In the genomic region with DNA sequence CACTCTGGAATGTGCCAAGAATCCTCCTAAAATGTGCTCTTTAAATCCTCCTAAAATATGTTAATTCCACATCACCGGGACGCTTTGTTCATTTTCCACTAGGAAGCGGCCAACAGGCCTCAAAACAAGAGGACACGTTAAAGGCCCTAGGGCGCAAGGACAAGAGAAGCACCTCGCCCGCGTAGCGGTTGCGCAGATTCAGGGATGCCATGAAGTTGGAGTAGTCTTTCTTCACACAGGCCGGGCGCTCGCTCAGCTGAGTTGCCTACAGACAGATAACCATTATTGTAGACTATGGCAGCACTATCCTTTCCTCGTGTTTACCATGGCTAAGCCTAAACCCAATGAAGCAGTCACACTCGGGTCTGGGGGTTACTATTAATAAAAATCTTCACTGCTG, we compare ENCODE assay signal across 15 cellular contexts. TPM values are rescaled to one million over a fixed set of nuclear protein-coding genes. Genes with fewer than 3 reads are reported as not detected.
A peak's percentile ranks its signal among the peaks of the same experiment; 100 is the strongest.
DNase-seq lines count a peak whose midpoint lies in the region; ATAC-seq and TF ChIP-seq lines count a peak whose summit lies in the region.
"Had no signal": no experiment of that assay in that cellular context is flagged by ENCODE, and none has a peak within 500 bp of the region (broad histone marks: within the 10 kb centered on the region; RNA-seq: fewer than 3 reads in every experiment).

No MANE protein-coding gene starts in this region.

- H3K4me2 ChIP-seq in trophoblast cell (ENCODE audit: low read length): no peak overlapping the region
- H3K4me2 ChIP-seq: BLaER1, GM23338 had no signal

- CTCF ChIA-PET in Panc1 (lab: Charles Lee): no interaction called here

- no peak overlapping the region for H3K4me3 Mint-ChIP-seq in T-helper 1 cell treated with Interleukin-12 subunit alpha and Interleukin-12 subunit beta and Interleukin-4 antibody, amounts not matched to agents 30 μg/mL and 1 μg/mL, for 36 hours
- H3K4me3 Mint-ChIP-seq: CD14-positive monocyte; CD8-positive, alpha-beta T cell; GM23338 had no signal

- no peak for DNase-seq in T-helper 1 cell
- no peak for DNase-seq in Panc1 (ENCODE audit: low read depth, low spot score)
- no peak for DNase-seq in trophoblast cell
- no peak for DNase-seq in GOT3 (lab: John Stamatoyannopoulos, UW)
- no peak for DNase-seq in NCI-H510A treated with DMSO at 0.1 percent for 48 hours (lab: John Stamatoyannopoulos, UW)
- DNase-seq in NCI-H1417 (lab: John Stamatoyannopoulos, UW): no peak
- DNase-seq: 8988T; Calu3; CD8-positive, alpha-beta T cell; GF-D8 had no signal

- no CpG with 5 or more reads among the region's 15 CpGs for WGBS in trophoblast cell (ENCODE audit: extremely low coverage, insufficient coverage, insufficient read length)

- H3K23ac ChIP-seq in trophoblast cell (ENCODE audit: low read length): no peak overlapping the region

- intact Hi-C loops in Panc1 (cut with micrococcal nuclease; ENCODE audit: unreplicated experiment): no loop called here

- no peak overlapping the region for H3K4me3 ChIP-seq in Panc1 (ENCODE audit: low read depth in 2 of 2, low read length in 2 of 2)
- no peak overlapping the region for H3K4me3 ChIP-seq in trophoblast cell (ENCODE audit: low read depth, low read length)
- H3K4me3 ChIP-seq: BLaER1, GM23338 had no signal

- H3K27me3 Mint-ChIP-seq in T-helper 1 cell treated with Interleukin-12 subunit alpha and Interleukin-12 subunit beta and Interleukin-4 antibody, amounts not matched to agents 30 μg/mL and 1 μg/mL, for 36 hours (ENCODE audit: low read depth): no peaks in the 10 kb centered on the region

- H3K9ac ChIP-seq in trophoblast cell (ENCODE audit: low read length): peak overlapping the region; percentile 52
- H3K9ac ChIP-seq: BLaER1 had no signal

- POLR2A ChIA-PET in Panc1 (lab: Charles Lee): no interaction called here

- H2AK5ac ChIP-seq in trophoblast cell (ENCODE audit: low read length): no peak overlapping the region

- H3K79me1 ChIP-seq in trophoblast cell (ENCODE audit: low read length): no peaks in the 10 kb centered on the region

- no peak overlapping the region for H2BK5ac ChIP-seq in trophoblast cell (ENCODE audit: low read depth, low read length, poor library complexity)

- H3K9me3 Mint-ChIP-seq in T-helper 1 cell treated with Interleukin-12 subunit alpha and Interleukin-12 subunit beta and Interleukin-4 antibody, amounts not matched to agents 30 μg/mL and 1 μg/mL, for 36 hours: no peaks in the 10 kb centered on the region
- H3K9me3 Mint-ChIP-seq: CD8-positive, alpha-beta T cell had no signal

- H4K91ac ChIP-seq in trophoblast cell (ENCODE audit: low read depth, low read length): no peak overlapping the region

- H3K4me1 ChIP-seq in Panc1 (ENCODE audit: control insufficient read depth, insufficient read depth, low read length): no peaks in the 10 kb centered on the region
- H3K4me1 ChIP-seq in trophoblast cell (ENCODE audit: control insufficient read depth in 1 of 2, insufficient read depth in 2 of 2, low read length in 2 of 2): no peaks in the 10 kb centered on the region

- H3K36me3 ChIP-seq in Panc1 (ENCODE audit: control insufficient read depth, insufficient read depth, low read length) (no peaks in the 10 kb centered on the region), trophoblast cell (ENCODE audit: control insufficient read depth in 1 of 2, insufficient read depth in 2 of 2, low read length in 2 of 2) (peaks cover 31 to 34% of the 10 kb centered on the region in 2 experiments)

- peaks cover 22% of the 10 kb centered on the region for H3K36me3 Mint-ChIP-seq in T-helper 1 cell treated with Interleukin-12 subunit alpha and Interleukin-12 subunit beta and Interleukin-4 antibody, amounts not matched to agents 30 μg/mL and 1 μg/mL, for 36 hours (ENCODE audit: low read depth)

- no peaks in the 10 kb centered on the region for H3K27me3 ChIP-seq in Panc1 (ENCODE audit: control insufficient read depth, insufficient read depth, low read length)
- no peaks in the 10 kb centered on the region for H3K27me3 ChIP-seq in trophoblast cell (ENCODE audit: insufficient read depth, low read length)
- H3K27me3 ChIP-seq: BLaER1 had no signal

- no peak overlapping the region for H4K8ac ChIP-seq in trophoblast cell (ENCODE audit: low read depth, low read length)

- no peak overlapping the region for H2AFZ ChIP-seq in trophoblast cell (ENCODE audit: insufficient read depth, low read length, poor library complexity)
- H2AFZ ChIP-seq: GM23338 had no signal

- H3K4ac ChIP-seq in trophoblast cell (ENCODE audit: low read depth, low read length): no peak overlapping the region

- no peaks in the 10 kb centered on the region for H3K4me1 Mint-ChIP-seq in T-helper 1 cell treated with Interleukin-12 subunit alpha and Interleukin-12 subunit beta and Interleukin-4 antibody, amounts not matched to agents 30 μg/mL and 1 μg/mL, for 36 hours (ENCODE audit: low read depth)
- H3K4me1 Mint-ChIP-seq: GM23338 had no signal

- TSS peak; percentile 39 for BruUV-seq in Panc1 (replicated peaks; lab: Mats Ljungman, UMichigan)

- H3K27ac Mint-ChIP-seq in T-helper 1 cell treated with Interleukin-12 subunit alpha and Interleukin-12 subunit beta and Interleukin-4 antibody, amounts not matched to agents 30 μg/mL and 1 μg/mL, for 36 hours: peak overlapping the region; percentile 43
- H3K27ac Mint-ChIP-seq: CD8-positive, alpha-beta T cell; GM23338 had no signal

- no peak overlapping the region for H3K27ac ChIP-seq in Panc1 (ENCODE audit: low read length)
- H3K27ac ChIP-seq in trophoblast cell (ENCODE audit: low read depth, low read length): no peak overlapping the region
- H3K27ac ChIP-seq: BLaER1 had no signal

- H3K9me3 ChIP-seq in Panc1 (ENCODE audit: control insufficient read depth, insufficient read depth, low read depth, low read length) (no peaks in the 10 kb centered on the region), trophoblast cell (ENCODE audit: insufficient read depth, low read depth, low read length) (no peaks in the 10 kb centered on the region)
- H3K9me3 ChIP-seq: BLaER1 had no signal

- H2BK12ac ChIP-seq in trophoblast cell (ENCODE audit: low read length): no peak overlapping the region

- in situ Hi-C loops in Panc1 (cut with HindIII; ENCODE audit: low pct_unique_long_range_greater_than_20kb, low sequenced_read_pairs): no loop called here

- H3K79me2 ChIP-seq in trophoblast cell (ENCODE audit: control insufficient read depth, insufficient read depth, low read length, poor library complexity): no peaks in the 10 kb centered on the region

- no peak overlapping the region for H2BK120ac ChIP-seq in trophoblast cell (ENCODE audit: insufficient read depth, low read length, poor library complexity)

- TF ChIP-seq CTCF in Panc1 (IDR thresholded peaks at IDR 0.05): no peak

- H4K12ac ChIP-seq in trophoblast cell (ENCODE audit: low read depth, low read length): no peak overlapping the region

- H3K18ac ChIP-seq in trophoblast cell (ENCODE audit: low read length): no peak overlapping the region

- H3K14ac ChIP-seq in trophoblast cell (ENCODE audit: low read length): no peak overlapping the region

- ATAC-seq in Panc1: no peak
- ATAC-seq: CD8-positive, alpha-beta T cell; GM23338; HepG2 had no signal

RNA-seq across cellular contexts. Expression of a gene that starts 29.5 kb away (rescaled TPM):
- 0.18 TPM for total RNA-seq in Panc1 (2021; ENCODE audit: unreplicated experiment)
- polyA plus RNA-seq in Panc1 (2012; ENCODE audit: insufficient read length): not detected
- polyA plus RNA-seq in trophoblast cell (2013): not detected in 2 replicates
- total RNA-seq: Calu3; CD8-positive, alpha-beta T cell; GM23338 had no signal
- polyA plus RNA-seq: CD14-positive monocyte, GM23338 had no signal
